In genomic region chr1:38052750-38053415, GRCh38 we compare ENCODE assay signal across 11 cellular contexts. TPM values are rescaled to one million over a fixed set of nuclear protein-coding genes. Genes with fewer than 3 reads are reported as not detected.
DNase-seq lines count a peak whose midpoint lies in the region; ATAC-seq lines count a peak whose summit lies in the region.
"Had no signal": no experiment of that assay in that cellular context is flagged by ENCODE, and none has a peak within 500 bp of the region (broad histone marks: within the 10 kb centered on the region; RNA-seq: fewer than 3 reads in every experiment).

No MANE protein-coding gene starts in this region.

- intact Hi-C loops in left colon (cut with DNase I, micrococcal nuclease): no loop called here

- no peaks in the 10 kb centered on the region for H3K27me3 Mint-ChIP-seq in IgD-negative memory B cell

- H3K27ac Mint-ChIP-seq in IgD-negative memory B cell: peak overlapping the region in 2 of 3 donors; percentile 8 to 68

- H3K4me1 Mint-ChIP-seq in IgD-negative memory B cell: peaks cover 19 to 21% (median 20%) of the 10 kb centered on the region in 3 donors

- ATAC-seq in GM18867 (IDR thresholded peaks at IDR 0.05; ENCODE audit: unreplicated experiment) (peak; percentile 60), GM21447 (IDR thresholded peaks at IDR 0.05; ENCODE audit: unreplicated experiment) (peak; percentile 56), left colon (peak; percentile 28), HG03280 (IDR thresholded peaks at IDR 0.05; ENCODE audit: unreplicated experiment) (no peak), HG02970 (IDR thresholded peaks at IDR 0.05; ENCODE audit: low FRiP score, unreplicated experiment) (no peak)

- no peak for DNase-seq in left colon
- no peak for DNase-seq in HCEC 1CT
- DNase-seq: foreskin melanocyte, GF-D8, spleen, substantia nigra had no signal

- H3K4me3 Mint-ChIP-seq in IgD-negative memory B cell: peak overlapping the region in 3 of 4 donors; percentile 5 to 76 (median 34)

- no peaks in the 10 kb centered on the region for H3K36me3 Mint-ChIP-seq in IgD-negative memory B cell

- H3K9me3 Mint-ChIP-seq in IgD-negative memory B cell: no peaks in the 10 kb centered on the region

RNA-seq across cellular contexts. Expression of gene POU3F1, which starts 6.3 kb away (rescaled TPM):
- not detected for polyA plus RNA-seq in IgD-negative memory B cell
- not detected for total RNA-seq in left colon

RNA-seq across cellular contexts. Expression of gene UTP11, which starts 40.3 kb away (rescaled TPM):
- polyA plus RNA-seq in IgD-negative memory B cell: 18.9 TPM
- total RNA-seq in left colon: 10 to 100 TPM; 16.4 to 17.3 TPM

RNA-seq across cellular contexts. Expression of gene FHL3, which starts 47.6 kb away (rescaled TPM):
- polyA plus RNA-seq in IgD-negative memory B cell: 1.7 TPM
- 1 to 10 TPM; 2.5 to 6.8 TPM for total RNA-seq in left colon

Comparison
In these comparisons a context has a peak if more than half of its experiments do, and no peak if none do; other contexts are left out.
1. ATAC-seq: peak in GM18867 (single experiment), GM21447 (single experiment) and left colon (single experiment); none in HG03280 (single experiment) and HG02970 (single experiment).